ENCODE assay signal across 1 cellular context in the genomic region with DNA sequence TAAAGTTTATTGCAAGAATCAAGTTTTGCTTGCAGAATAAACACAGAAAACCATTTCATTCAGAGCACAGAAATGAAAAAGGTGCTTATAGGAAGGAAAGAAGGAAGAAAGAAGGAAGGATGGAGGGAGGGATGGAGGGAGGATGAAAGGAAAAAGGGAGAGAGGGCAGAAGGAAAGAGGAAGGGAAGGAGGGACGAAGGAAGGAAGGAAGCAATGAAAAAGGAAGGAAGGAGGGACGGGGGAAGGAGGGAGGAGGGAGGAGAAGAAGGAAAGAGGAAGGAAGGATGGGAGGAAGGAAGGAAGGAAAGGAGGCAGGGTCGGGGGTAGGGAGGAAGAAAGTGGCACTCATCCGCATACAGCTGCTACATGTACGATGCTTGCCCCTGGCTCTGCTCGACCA.
TF ChIP-seq lines count a peak whose summit lies in the region.

No MANE protein-coding gene starts in this region.

TF ChIP-seq in HepG2, 621 proteins besides CTCF, POLR2A, EP300 and RAD21 (continued from another document):
- TF ChIP-seq, protein P1, sequence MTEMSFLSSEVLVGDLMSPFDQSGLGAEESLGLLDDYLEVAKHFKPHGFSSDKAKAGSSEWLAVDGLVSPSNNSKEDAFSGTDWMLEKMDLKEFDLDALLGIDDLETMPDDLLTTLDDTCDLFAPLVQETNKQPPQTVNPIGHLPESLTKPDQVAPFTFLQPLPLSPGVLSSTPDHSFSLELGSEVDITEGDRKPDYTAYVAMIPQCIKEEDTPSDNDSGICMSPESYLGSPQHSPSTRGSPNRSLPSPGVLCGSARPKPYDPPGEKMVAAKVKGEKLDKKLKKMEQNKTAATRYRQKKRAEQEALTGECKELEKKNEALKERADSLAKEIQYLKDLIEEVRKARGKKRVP (CRISPR knock-in tag; IDR thresholded peaks at IDR 0.05) = no peak
- TF ChIP-seq SKI (IDR thresholded peaks at IDR 0.05; ENCODE audit: partially characterized antibody) = no peak
- TF ChIP-seq ZNF17 (CRISPR knock-in tag; IDR thresholded peaks at IDR 0.05) = no peak
- no peak for TF ChIP-seq ZNF530 (CRISPR knock-in tag; IDR thresholded peaks at IDR 0.05; ENCODE audit: low read depth)
